In genomic region chrX:96791559-96791958, GRCh38 we compare ENCODE assay signal across 24 cellular contexts.
DNase-seq lines count a peak whose midpoint lies in the region; ATAC-seq and TF ChIP-seq lines count a peak whose summit lies in the region.
"Had no signal": no experiment of that assay in that cellular context is flagged by ENCODE, and none has a peak within 500 bp of the region (broad histone marks: within the 10 kb centered on the region; RNA-seq: fewer than 3 reads in every experiment).

No MANE protein-coding gene starts in this region.

- H3K4me2 ChIP-seq in skeletal muscle satellite cell (ENCODE audit: low read length), result peak overlapping the region; percentile 32
- H3K4me2 ChIP-seq: KMS-11 had no signal

- TF ChIP-seq EP300 in sigmoid colon (IDR thresholded peaks at IDR 0.05), result no peak

- peak; percentile 4 for DNase-seq in NCI-H446 treated with DMSO at 0.1 percent for 48 hours (lab: John Stamatoyannopoulos, UW)
- DNase-seq in NCI-H446 (lab: John Stamatoyannopoulos, UW), result no peak
- DNase-seq in brain microvascular endothelial cell, result peak; percentile 58
- DNase-seq in left cardiac atrium, result no peak
- no peak for DNase-seq in NCI-H128 (lab: John Stamatoyannopoulos, UW; ENCODE audit: unreplicated experiment)
- no peak for DNase-seq in sigmoid colon
- DNase-seq: 8988T; activated CD4-positive, alpha-beta T cell treated with anti-CD3 and anti-CD28 coated beads, Interleukin-2, amount 50 U/mL, for 4 hours; activated T-cell treated with anti-CD3 and anti-CD28 coated beads, Interleukin-2, amount 50 U/mL, for 4 hours; CD4-positive, alpha-beta T cell; lower lobe of right lung; naive thymus-derived CD4-positive, alpha-beta T cell; NCI-H1105; NCI-H2171 treated with DMSO at 0.1 percent for 48 hours; NK-92 treated with Interleukin-12 subunit alpha and Interleukin-12 subunit beta, amount 100 ng/mL, for 24 hours; RPMI8226; stimulated activated naive CD4-positive, alpha-beta T cell; trophoblast cell had no signal

- TF ChIP-seq POLR2A in sigmoid colon (IDR thresholded peaks at IDR 0.05), result no peak

- peak; percentile 71 to 74 for ATAC-seq in left cardiac atrium
- ATAC-seq in HG03469 (IDR thresholded peaks at IDR 0.05; ENCODE audit: unreplicated experiment), result no peak
- ATAC-seq: activated T-cell treated with anti-CD3 and anti-CD28 coated beads, Interleukin-2, amount 50 U/mL, for 4 hours; lower lobe of right lung; naive thymus-derived CD4-positive, alpha-beta T cell had no signal

- in situ Hi-C loops in brain microvascular endothelial cell (cut with HindIII; ENCODE audit: low pct_ligation_motif_present, low sequenced_read_pairs), result no loop called here

- no peak for TF ChIP-seq CTCF in brain microvascular endothelial cell (IDR thresholded peaks at IDR 0.05; ENCODE audit: low read depth, low read length, missing control alignments)
- TF ChIP-seq CTCF in sigmoid colon (IDR thresholded peaks at IDR 0.05), result no peak

- intact Hi-C loops in left cardiac atrium (cut with DNase I) (no loop called here), sigmoid colon (cut with DNase I) (no loop called here)

- H3K27ac ChIP-seq in brain microvascular endothelial cell (no peak overlapping the region), sigmoid colon (peak overlapping the region in 2 of 4 donors; percentile 14 to 41)
- H3K27ac ChIP-seq: KMS-11, lower lobe of right lung, parathyroid adenoma, VCaP had no signal

- no peaks in the 10 kb centered on the region for H3K9me3 ChIP-seq in skeletal muscle satellite cell (replicated peaks; ENCODE audit: low read length)
- H3K9me3 ChIP-seq in sigmoid colon, result no peaks in the 10 kb centered on the region
- H3K9me3 ChIP-seq: esophagus muscularis mucosa, lower lobe of right lung had no signal

- H3K27me3 ChIP-seq in brain microvascular endothelial cell (replicated peaks) (no peaks in the 10 kb centered on the region), skeletal muscle satellite cell (ENCODE audit: control insufficient read depth, insufficient read depth, low read length) (no peaks in the 10 kb centered on the region), sigmoid colon (no peaks in the 10 kb centered on the region)

- H3K36me3 ChIP-seq in brain microvascular endothelial cell (replicated peaks), result no peaks in the 10 kb centered on the region
- no peaks in the 10 kb centered on the region for H3K36me3 ChIP-seq in skeletal muscle satellite cell (ENCODE audit: insufficient read depth, low read length)
- H3K36me3 ChIP-seq in sigmoid colon, result no peaks in the 10 kb centered on the region
- H3K36me3 ChIP-seq: esophagus muscularis mucosa, lower lobe of right lung had no signal

- 14 to 60% methylated on average over 4 of the region's 4 CpGs for WGBS in sigmoid colon, 2 donors

- H3K4me3 ChIP-seq in brain microvascular endothelial cell (ENCODE audit: low read depth, low read length), result no peak overlapping the region
- H3K4me3 ChIP-seq in skeletal muscle satellite cell (ENCODE audit: low read length), result no peak overlapping the region
- no peak overlapping the region for H3K4me3 ChIP-seq in sigmoid colon
- H3K4me3 ChIP-seq: esophagus muscularis mucosa, lower lobe of right lung had no signal

- H3K9ac ChIP-seq in skeletal muscle satellite cell (ENCODE audit: low read depth, low read length), result no peak overlapping the region
- H3K9ac ChIP-seq: KMS-11, parathyroid adenoma had no signal

- H3K4me1 ChIP-seq in skeletal muscle satellite cell (ENCODE audit: control insufficient read depth, insufficient read depth, low read length), result peaks cover 4% of the 10 kb centered on the region
- peaks cover 0 to 13% (median 2%) of the 10 kb centered on the region in 4 donors for H3K4me1 ChIP-seq in sigmoid colon
- H3K4me1 ChIP-seq: lower lobe of right lung, parathyroid adenoma had no signal

Comparison
In these comparisons a context has a peak if more than half of its experiments do, and no peak if none do; other contexts are left out.
1. DNase-seq: peak in NCI-H446 treated with DMSO at 0.1 percent for 48 hours (single experiment) and brain microvascular endothelial cell (single experiment); none in NCI-H446 (0 of 2), left cardiac atrium (single experiment), NCI-H128 (single experiment) and sigmoid colon (single experiment).